In genomic region chr12:52860102-52860838, GRCh38 we compare ENCODE assay signal across 14 cellular contexts. TPM values are rescaled to one million over a fixed set of nuclear protein-coding genes. Genes with fewer than 3 reads are reported as not detected.
DNase-seq lines count a peak whose midpoint lies in the region; ATAC-seq and TF ChIP-seq lines count a peak whose summit lies in the region.
"Had no signal": no experiment of that assay in that cellular context is flagged by ENCODE, and none has a peak within 500 bp of the region (broad histone marks: within the 10 kb centered on the region; RNA-seq: fewer than 3 reads in every experiment).

No MANE protein-coding gene starts in this region.

- H4K20me1 ChIP-seq in MM.1S (ENCODE audit: insufficient read depth, low read length) (no peaks in the 10 kb centered on the region), OCI-LY7 (ENCODE audit: insufficient read depth, low read length) (no peaks in the 10 kb centered on the region)

- intact Hi-C loops in Right ventricle myocardium inferior (cut with DNase I) (no loop called here), left ventricle myocardium inferior (cut with micrococcal nuclease) (no loop called here), right cardiac atrium (cut with DNase I) (no loop called here), OCI-LY7 (cut with micrococcal nuclease; ENCODE audit: unreplicated experiment) (no loop called here)

- H3K27ac ChIP-seq in left ventricle myocardium inferior (replicated peaks), result no peak overlapping the region
- no peak overlapping the region for H3K27ac ChIP-seq in right cardiac atrium (ENCODE audit: low read length)
- H3K27ac ChIP-seq in upper lobe of left lung, result no peak overlapping the region
- H3K27ac ChIP-seq in MM.1S (ENCODE audit: low read length), result no peak overlapping the region
- H3K27ac ChIP-seq in OCI-LY7 (ENCODE audit: low read depth, low read length, poor library complexity, severe bottlenecking), result no peak overlapping the region

- H3K4me2 ChIP-seq in MM.1S (ENCODE audit: low read depth, low read length), result no peak overlapping the region
- no peak overlapping the region for H3K4me2 ChIP-seq in OCI-LY7 (ENCODE audit: low read length)

- in situ Hi-C loops in astrocyte of the spinal cord (cut with HindIII; ENCODE audit: low sequenced_read_pairs), result no loop called here

- no peak for TF ChIP-seq CTCF in left ventricle myocardium inferior (IDR thresholded peaks at IDR 0.05; ENCODE audit: borderline replicate concordance)
- no peak for TF ChIP-seq CTCF in astrocyte of the spinal cord (IDR thresholded peaks at IDR 0.05; ENCODE audit: low read depth, low read length)
- TF ChIP-seq CTCF in upper lobe of left lung (IDR thresholded peaks at IDR 0.05), result no peak
- no peak for TF ChIP-seq CTCF in MM.1S (IDR thresholded peaks at IDR 0.05; ENCODE audit: low read length)
- no peak for TF ChIP-seq CTCF in OCI-LY7 (conservative IDR thresholded peaks at IDR 0.05; ENCODE audit: low read length)

- H3K79me2 ChIP-seq in MM.1S (ENCODE audit: low read length), result no peaks in the 10 kb centered on the region
- no peaks in the 10 kb centered on the region for H3K79me2 ChIP-seq in OCI-LY7 (ENCODE audit: insufficient read depth, low read depth, low read length)

- H3K4me3 ChIP-seq in left ventricle myocardium inferior (no peak overlapping the region), astrocyte of the spinal cord (ENCODE audit: low read depth, low read length) (no peak overlapping the region), right cardiac atrium (ENCODE audit: low read length) (no peak overlapping the region), upper lobe of left lung (no peak overlapping the region), MM.1S (ENCODE audit: low read length) (no peak overlapping the region), OCI-LY7 (ENCODE audit: low read depth, low read length, poor library complexity, severe bottlenecking) (no peak overlapping the region)

- H3K9me3 ChIP-seq in left ventricle myocardium inferior (replicated peaks), result peaks cover 1% of the 10 kb centered on the region
- no peaks in the 10 kb centered on the region for H3K9me3 ChIP-seq in right cardiac atrium (ENCODE audit: control insufficient read depth, low read length)
- no peaks in the 10 kb centered on the region for H3K9me3 ChIP-seq in upper lobe of left lung
- no peaks in the 10 kb centered on the region for H3K9me3 ChIP-seq in MM.1S (replicated peaks; ENCODE audit: insufficient read depth, low read length)
- H3K9me3 ChIP-seq in OCI-LY7 (ENCODE audit: low read length), result no peaks in the 10 kb centered on the region

- BruUV-seq in OCI-LY7 (replicated peaks; lab: Mats Ljungman, UMichigan), result no TSS peak

- CTCF ChIA-PET in OCI-LY7 (lab: Charles Lee; ENCODE audit: unreplicated experiment), result no interaction called here

- H3K36me3 ChIP-seq in left ventricle myocardium inferior (no peaks in the 10 kb centered on the region), upper lobe of left lung (no peaks in the 10 kb centered on the region), MM.1S (replicated peaks; ENCODE audit: insufficient read depth, low read length) (no peaks in the 10 kb centered on the region), OCI-LY7 (ENCODE audit: insufficient read depth, low read length) (no peaks in the 10 kb centered on the region)

- no peaks in the 10 kb centered on the region for H3K27me3 ChIP-seq in left ventricle myocardium inferior (ENCODE audit: low read depth)
- H3K27me3 ChIP-seq in right cardiac atrium (ENCODE audit: control insufficient read depth, insufficient read depth), result no peaks in the 10 kb centered on the region
- no peaks in the 10 kb centered on the region for H3K27me3 ChIP-seq in upper lobe of left lung
- H3K27me3 ChIP-seq in MM.1S (replicated peaks; ENCODE audit: insufficient read depth, low read length), result peaks cover 44% of the 10 kb centered on the region

- H3K9ac ChIP-seq in MM.1S (ENCODE audit: low read length), result no peak overlapping the region

- no peak overlapping the region for H2AFZ ChIP-seq in MM.1S (ENCODE audit: low read length)
- H2AFZ ChIP-seq in OCI-LY7 (ENCODE audit: low read length), result no peak overlapping the region

- TF ChIP-seq EP300 in upper lobe of left lung (IDR thresholded peaks at IDR 0.05), result no peak

- ATAC-seq in Right ventricle myocardium inferior (peak; percentile 86), right cardiac atrium (peak; percentile 77 to 79), upper lobe of left lung (ENCODE audit: low FRiP score in 2 of 2) (peak; percentile 63 to 80)

- no peak for TF ChIP-seq POLR2A in upper lobe of left lung (IDR thresholded peaks at IDR 0.05)

- DNase-seq in Right ventricle myocardium inferior (ENCODE audit: missing footprints), result no peak
- no peak for DNase-seq in left ventricle myocardium inferior
- DNase-seq in astrocyte of the spinal cord (ENCODE audit: low read depth, low spot score), result peak; percentile 40
- DNase-seq in right cardiac atrium, result no peak
- peak in 1 of 2 donors; percentile 36 for DNase-seq in upper lobe of left lung
- no peak for DNase-seq in MM.1S
- DNase-seq in OCI-LY7 (ENCODE audit: low spot score), result no peak
- DNase-seq in activated CD4-positive, alpha-beta T cell treated with anti-CD3 and anti-CD28 coated beads for 48 hours, result no peak
- DNase-seq: activated CD4-positive, alpha-beta T cell treated with anti-CD3 and anti-CD28 coated beads, Interleukin-2, amount 50 U/mL, for 48 hours; activated naive CD4-positive, alpha-beta T cell treated with anti-CD3 and anti-CD28 coated beads, Interleukin-2, amount 50 U/mL, for 16 hours; AML-193; NCI-H2029; nucleus accumbens had no signal

- H3K4me1 ChIP-seq in left ventricle myocardium inferior (peaks cover 4% of the 10 kb centered on the region), right cardiac atrium (ENCODE audit: control insufficient read depth, insufficient read depth, low read length) (no peaks in the 10 kb centered on the region), upper lobe of left lung (peaks cover 0 to 7% (median 3%) of the 10 kb centered on the region in 4 donors), MM.1S (ENCODE audit: low read length) (no peaks in the 10 kb centered on the region), OCI-LY7 (ENCODE audit: insufficient read depth, low read length, poor library complexity, severe bottlenecking) (no peaks in the 10 kb centered on the region)

- POLR2A ChIA-PET in OCI-LY7 (lab: Charles Lee), result no interaction called here

- H3F3A ChIP-seq in MM.1S (ENCODE audit: insufficient read depth, low read length), result no peaks in the 10 kb centered on the region

- H3K9me2 ChIP-seq in MM.1S (replicated peaks; ENCODE audit: insufficient read depth, low read length) (no peaks in the 10 kb centered on the region), OCI-LY7 (ENCODE audit: insufficient read depth, low read length) (no peaks in the 10 kb centered on the region)

- 61% methylated on average over 6 of the region's 6 CpGs for WGBS in right cardiac atrium
- 61 to 68% methylated on average over 3 to 6 of the region's 6 CpGs for WGBS in upper lobe of left lung, 2 donors

RNA-seq across cellular contexts. Expression of gene KRT78, which starts 11.5 kb away (rescaled TPM):
- total RNA-seq in Right ventricle myocardium inferior (not detected), left ventricle myocardium inferior (not detected), right cardiac atrium (not detected), upper lobe of left lung (under 1 TPM in 2 of 6 donors, not detected in 4; 0.13 to 0.30 TPM), OCI-LY7 (2022) (not detected in 2 replicates)
- 0.02 TPM for polyA plus RNA-seq in right cardiac atrium
- not detected in 2 replicates for total RNA-seq in OCI-LY7 (2014; rRNA removed; shearing (Covaris generic))
- total RNA-seq: temporal lobe had no signal

RNA-seq across cellular contexts. Expression of gene KRT79, which starts 26.2 kb away (rescaled TPM):
- total RNA-seq in Right ventricle myocardium inferior (not detected), left ventricle myocardium inferior (not detected), right cardiac atrium (not detected), upper lobe of left lung (1 to 10 TPM in 3 of 6 donors, under 1 TPM in 1, not detected in 2; 0.30 to 8.9 (median 1.3) TPM), OCI-LY7 (2022) (not detected in 2 replicates)
- 0.09 TPM for polyA plus RNA-seq in right cardiac atrium
- not detected in 2 replicates for total RNA-seq in OCI-LY7 (2014; rRNA removed; shearing (Covaris generic))
- total RNA-seq: temporal lobe had no signal

RNA-seq across cellular contexts. Expression of gene KRT8, which starts 44.6 kb away (rescaled TPM):
- total RNA-seq in Right ventricle myocardium inferior (117 TPM), left ventricle myocardium inferior (63.4 TPM), right cardiac atrium (100 to 1,000 TPM; 104 to 259 (median 212) TPM), upper lobe of left lung (1,000 to 10,000 TPM in 1 of 6 donors, 100 to 1,000 TPM in 4, 10 to 100 TPM in 1; 90.1 to 1,458 (median 358) TPM), OCI-LY7 (2022) (0.89 TPM in 2 replicates)
- 282 TPM for polyA plus RNA-seq in right cardiac atrium
- 0.16 TPM in 1 of 2 replicates, not detected in the other for total RNA-seq in OCI-LY7 (2014; rRNA removed; shearing (Covaris generic))

RNA-seq across cellular contexts. Expression of gene KRT4, which starts 46.4 kb away (rescaled TPM):
- total RNA-seq in Right ventricle myocardium inferior, result not detected
- total RNA-seq in left ventricle myocardium inferior, result not detected
- not detected for total RNA-seq in right cardiac atrium
- polyA plus RNA-seq in right cardiac atrium, result 0.20 TPM
- total RNA-seq in upper lobe of left lung, result 10 to 100 TPM in 4 of 6 donors, 1 to 10 TPM in 2; 2.1 to 36.1 (median 15.1) TPM
- not detected in 2 replicates for total RNA-seq in OCI-LY7 (2014; rRNA removed; shearing (Covaris generic))
- total RNA-seq in OCI-LY7 (2022), result not detected in 2 replicates
- total RNA-seq: temporal lobe had no signal

Comparison
In these comparisons a context has a peak if more than half of its experiments do, and no peak if none do; other contexts are left out.
1. RNA of gene KRT8, which starts 44.6 kb away (total RNA-seq): 90.1 to 1,458 TPM in upper lobe of left lung, 104 to 259 TPM in right cardiac atrium, 117 TPM in Right ventricle myocardium inferior (single experiment) and 63.4 TPM in left ventricle myocardium inferior (single experiment); 0.16 to 0.89 TPM in OCI-LY7; every median in the first group is over 10 times any median in the second.
2. Peak in every context shown above with its lines, with median percentiles within 50 percentile points of each other: ATAC-seq.